1 cellular context compared by ENCODE assay signal in the genomic region with DNA sequence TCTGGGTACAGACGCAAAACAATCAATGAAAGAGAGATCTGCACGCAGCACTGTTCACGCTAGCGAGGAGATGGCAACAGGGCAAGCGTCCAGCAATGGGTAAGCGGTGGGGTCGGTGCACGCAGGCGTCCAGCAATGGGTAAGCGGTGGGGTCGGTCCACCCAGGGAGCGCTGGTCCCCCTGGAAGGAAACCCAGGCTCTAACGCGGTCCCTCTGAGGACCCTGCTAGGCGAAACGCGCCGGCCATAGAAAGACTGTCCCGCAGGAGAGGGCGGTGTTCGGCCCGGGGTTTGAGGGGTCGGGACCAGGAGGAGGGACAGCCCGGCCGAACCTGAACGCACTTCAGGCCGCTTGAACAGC.
TF ChIP-seq lines count a peak whose summit lies in the region.

No MANE protein-coding gene starts in this region.

TF ChIP-seq in GM12878, 131 proteins besides CTCF, POLR2A, EP300 and RAD21:
- TF ChIP-seq MTA3 (IDR thresholded peaks at IDR 0.05; ENCODE audit: borderline replicate concordance, low read length): peak; percentile 49; the same call in 1 of the 2 replicates
- no peak for TF ChIP-seq E4F1 (IDR thresholded peaks at IDR 0.05; ENCODE audit: borderline replicate concordance, partially characterized antibody)
- TF ChIP-seq CUX1 (IDR thresholded peaks at IDR 0.05; ENCODE audit: insufficient replicate concordance, low read depth, low read length): no peak
- TF ChIP-seq EGR1 (IDR thresholded peaks at IDR 0.05; ENCODE audit: borderline replicate concordance in 1 of 2, low read depth in 2 of 2, low read length in 2 of 2): no peak
- no peak for TF ChIP-seq CHD2 (IDR thresholded peaks at IDR 0.05; ENCODE audit: borderline replicate concordance, low read depth, low read length)
- 0 out of 2 replicates have a peak, but pooled peaks have one; percentile 3 for TF ChIP-seq POLR2AphosphoS5 (IDR thresholded peaks at IDR 0.05; ENCODE audit: low read length)
- no peak for TF ChIP-seq NR2F1 (conservative IDR thresholded peaks at IDR 0.05)
- TF ChIP-seq TARDBP (IDR thresholded peaks at IDR 0.05; ENCODE audit: borderline replicate concordance): 0 out of 2 replicates have a peak, but pooled peaks have one; percentile 33
- no peak for TF ChIP-seq RELB (IDR thresholded peaks at IDR 0.05; ENCODE audit: low read depth)
- TF ChIP-seq SMAD5 (IDR thresholded peaks at IDR 0.05; ENCODE audit: low read depth): no peak
- TF ChIP-seq TAF1 (IDR thresholded peaks at IDR 0.05; ENCODE audit: borderline replicate concordance, low read depth, low read length): no peak
- TF ChIP-seq SIX5 (IDR thresholded peaks at IDR 0.05; ENCODE audit: low read depth, low read length, severe bottlenecking): no peak
- TF ChIP-seq STAT3 (IDR thresholded peaks at IDR 0.05; ENCODE audit: low read depth, low read length): no peak
